Comparison of ENCODE assay signal across 8 cellular contexts in the genomic region with DNA sequence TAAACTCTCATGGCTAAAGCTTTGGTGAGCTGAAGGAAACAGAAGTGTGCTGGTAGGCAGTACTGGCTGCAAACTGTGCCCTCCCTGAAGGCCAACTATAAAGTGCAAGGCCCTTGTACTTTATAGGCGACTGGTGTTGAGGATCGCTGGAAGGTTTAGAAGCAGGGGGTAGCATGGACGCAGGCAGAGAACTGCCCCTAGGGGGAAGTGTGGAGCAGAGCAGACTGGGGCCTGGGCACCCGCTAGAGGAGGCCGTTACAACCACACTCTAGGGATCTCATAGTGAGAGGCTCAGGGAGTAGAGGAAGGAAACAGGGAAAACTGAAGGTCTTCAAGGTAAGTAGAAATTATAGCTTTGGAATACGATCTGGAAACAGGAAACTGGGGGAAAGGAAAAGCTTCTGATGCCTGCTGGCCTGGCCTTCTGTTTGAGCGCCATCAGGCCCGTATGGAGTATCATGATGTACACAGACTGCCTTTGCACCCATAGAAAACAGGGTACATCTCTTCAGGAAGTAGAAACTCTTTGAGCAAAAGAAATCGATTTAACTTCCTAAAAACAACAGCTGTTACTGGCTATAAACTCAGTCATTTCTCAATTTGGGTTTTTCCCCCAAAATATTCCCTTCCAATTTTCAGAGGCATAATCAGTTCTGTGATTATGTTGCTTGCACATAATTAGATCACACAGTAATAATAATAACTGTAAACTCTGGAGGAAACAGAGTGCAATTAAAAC. TPM values are rescaled to one million over a fixed set of nuclear protein-coding genes. Genes with fewer than 3 reads are reported as not detected.
DNase-seq lines count a peak whose midpoint lies in the region; ATAC-seq lines count a peak whose summit lies in the region.

No MANE protein-coding gene starts in this region.

- no peaks in the 10 kb centered on the region for H3K27me3 Mint-ChIP-seq in activated T-helper 17 cell treated with anti-CD3 and anti-CD28 coated beads, Interleukin-2, amount 50 U/mL, for 72 hours

- H3K4me3 Mint-ChIP-seq in activated T-helper 17 cell treated with anti-CD3 and anti-CD28 coated beads, Interleukin-2, amount 50 U/mL, for 72 hours: peak overlapping the region; percentile 97

- H3K4me1 Mint-ChIP-seq in activated T-helper 17 cell treated with anti-CD3 and anti-CD28 coated beads, Interleukin-2, amount 50 U/mL, for 72 hours: peaks cover 23% of the 10 kb centered on the region

- DNase-seq in NOMO-1 treated with DMSO at 0.1 percent for 48 hours (lab: John Stamatoyannopoulos, UW; ENCODE audit: unreplicated experiment): peak; percentile 94
- DNase-seq in Right ventricle myocardium superior: no peak
- DNase-seq in stimulated activated CD4-positive, alpha-beta T cell treated with anti-CD3 and anti-CD28 coated beads, Interleukin-15, amount 100 ng/mL, for 48 hours (ENCODE audit: low read depth in 2 of 2): peak; percentile 54 to 63
- no peak for DNase-seq in cerebellum (ENCODE audit: low spot score)
- DNase-seq in NCI-H128 (lab: John Stamatoyannopoulos, UW; ENCODE audit: unreplicated experiment): no peak

- ATAC-seq in GM18519 (IDR thresholded peaks at IDR 0.05; ENCODE audit: low FRiP score, unreplicated experiment) (peak; percentile 41), HG02571 (IDR thresholded peaks at IDR 0.05; ENCODE audit: unreplicated experiment) (peak; percentile 46), Right ventricle myocardium superior (ENCODE audit: poor library complexity) (peak; percentile 44)
- ATAC-seq in activated T-helper 17 cell treated with anti-CD3 and anti-CD28 coated beads, Interleukin-2, amount 50 U/mL, for 72 hours (replicated peaks): peak; percentile 71

- intact Hi-C loops in Right ventricle myocardium superior (cut with DNase I): no loop called here

- no peaks in the 10 kb centered on the region for H3K9me3 Mint-ChIP-seq in activated T-helper 17 cell treated with anti-CD3 and anti-CD28 coated beads, Interleukin-2, amount 50 U/mL, for 72 hours

- peaks cover 21% of the 10 kb centered on the region for H3K36me3 Mint-ChIP-seq in activated T-helper 17 cell treated with anti-CD3 and anti-CD28 coated beads, Interleukin-2, amount 50 U/mL, for 72 hours (ENCODE audit: low read depth)

- H3K27ac Mint-ChIP-seq in activated T-helper 17 cell treated with anti-CD3 and anti-CD28 coated beads, Interleukin-2, amount 50 U/mL, for 72 hours: peak overlapping the region; percentile 99

RNA-seq across cellular contexts. Expression of a gene that starts 23.9 kb away (rescaled TPM):
- total RNA-seq in activated T-helper 17 cell treated with anti-CD3 and anti-CD28 coated beads, Interleukin-2, amount 50 U/mL, for 72 hours: 1,000 to 10,000 TPM; 6,631 to 7,873 TPM
- total RNA-seq in Right ventricle myocardium superior (875 TPM), cerebellum (3,074 TPM)

RNA-seq across cellular contexts. Expression of a gene that starts 44.6 kb away (rescaled TPM):
- not detected for total RNA-seq in activated T-helper 17 cell treated with anti-CD3 and anti-CD28 coated beads, Interleukin-2, amount 50 U/mL, for 72 hours
- total RNA-seq in Right ventricle myocardium superior (1.1 TPM), cerebellum (0.27 TPM)

Comparison
In these comparisons a context has a peak if more than half of its experiments do, and no peak if none do; other contexts are left out.
1. DNase-seq: peak in NOMO-1 treated with DMSO at 0.1 percent for 48 hours (single experiment) and stimulated activated CD4-positive, alpha-beta T cell treated with anti-CD3 and anti-CD28 coated beads, Interleukin-15, amount 100 ng/mL, for 48 hours (2 of 2); none in Right ventricle myocardium superior (single experiment), cerebellum (single experiment) and NCI-H128 (single experiment).
2. Peak in every context shown above with its lines, with median percentiles within 50 percentile points of each other: ATAC-seq.